In the genomic region with DNA sequence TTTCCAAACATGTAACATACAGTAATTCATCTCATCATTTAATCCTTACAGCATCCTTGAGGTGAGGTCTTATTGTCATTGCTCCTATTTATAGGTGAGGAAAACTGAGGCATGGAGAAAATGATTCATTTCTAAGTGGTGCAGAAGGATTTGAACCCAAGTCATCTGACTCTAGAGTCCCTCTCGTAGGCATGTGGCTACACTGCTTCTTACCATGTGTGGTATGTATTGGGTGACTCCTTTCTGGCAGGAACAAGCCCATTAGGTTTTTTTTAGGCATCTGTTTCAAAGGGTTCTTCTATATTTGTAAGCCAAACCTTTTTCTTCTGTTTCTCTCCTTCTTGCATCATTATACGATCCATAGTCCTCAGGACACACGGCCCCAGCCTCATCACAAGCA, we compare ENCODE assay signal across 16 cellular contexts.
"Had no signal": no experiment of that assay in that cellular context is flagged by ENCODE, and none has a peak within 500 bp of the region (broad histone marks: within the 10 kb centered on the region; RNA-seq: fewer than 3 reads in every experiment).

No MANE protein-coding gene starts in this region.

- H3K36me3 ChIP-seq: esophagus squamous epithelium, left lung, tibial nerve had no signal

- H3K27me3 ChIP-seq: body of pancreas, esophagus squamous epithelium, left lung, tibial nerve had no signal

- H3K4me3 ChIP-seq: body of pancreas, coronary artery, esophagus squamous epithelium, left lung, tibial nerve had no signal

- H3K9me3 ChIP-seq: body of pancreas, esophagus squamous epithelium, left lung, tibial nerve had no signal

- ATAC-seq: stimulated activated naive B cell treated with anti-CD40 and anti-IgM and Interleukin-4, amounts not matched to agents 10 μg/mL and 1 μg/mL and 100 μg/mL, for 72 hours; T-helper 17 cell had no signal

- H3K4me3 Mint-ChIP-seq: activated CD4-positive, alpha-beta memory T cell treated with anti-CD3 and anti-CD28 coated beads, Interleukin-2, amount 10 ng/mL, durations not matched to agents 7 days and 5 days; activated naive CD8-positive, alpha-beta T cell treated with anti-CD3 and anti-CD28 coated beads for 36 hours; central memory CD8-positive, alpha-beta T cell; neural crest cell; stimulated activated naive B cell treated with anti-CD40 and anti-IgM and Interleukin-4, amounts not matched to agents 10 μg/mL and 1 μg/mL and 100 μg/mL, for 72 hours; T-helper 17 cell had no signal

- H3K27ac Mint-ChIP-seq: activated CD4-positive, alpha-beta memory T cell treated with anti-CD3 and anti-CD28 coated beads, Interleukin-2, amount 10 ng/mL, durations not matched to agents 7 days and 5 days; activated naive CD8-positive, alpha-beta T cell treated with anti-CD3 and anti-CD28 coated beads for 36 hours; stimulated activated naive B cell treated with anti-CD40 and anti-IgM and Interleukin-4, amounts not matched to agents 10 μg/mL and 1 μg/mL and 100 μg/mL, for 72 hours; T-helper 17 cell had no signal

- DNase-seq: activated CD4-positive, alpha-beta memory T cell treated with anti-CD3 and anti-CD28 coated beads, Interleukin-2, amount 10 ng/mL, durations not matched to agents 7 days and 5 days; activated CD4-positive, alpha-beta T cell treated with anti-CD3 and anti-CD28 coated beads for 4 hours; activated gamma-delta T cell treated with Interleukin-2 at 50 U/mL for 16 hours; activated naive CD8-positive, alpha-beta T cell treated with anti-CD3 and anti-CD28 coated beads for 36 hours; activated T-cell treated with anti-CD3 and anti-CD28 coated beads, Interleukin-2, amount 50 U/mL, for 48 hours; amygdala; esophagus squamous epithelium; stimulated activated CD4-positive, alpha-beta T cell treated with anti-CD3 and anti-CD28 coated beads, Interleukin-2, amount 100 ng/mL, for 48 hours; stimulated activated naive B cell treated with anti-CD40 and anti-IgM and Interleukin-4, amounts not matched to agents 10 μg/mL and 1 μg/mL and 100 μg/mL, for 72 hours; T-helper 17 cell had no signal

- H3K36me3 Mint-ChIP-seq: activated naive CD8-positive, alpha-beta T cell treated with anti-CD3 and anti-CD28 coated beads for 36 hours had no signal

- H3K27me3 Mint-ChIP-seq: central memory CD8-positive, alpha-beta T cell had no signal

- H3K27ac ChIP-seq: coronary artery, esophagus squamous epithelium, tibial nerve had no signal
